Comparison of ENCODE assay signal across 21 cellular contexts in genomic region chr1:174795806-174796205, GRCh38.
DNase-seq lines count a peak whose midpoint lies in the region; ATAC-seq and FAIRE-seq lines count a peak whose summit lies in the region.
"Had no signal": no experiment of that assay in that cellular context is flagged by ENCODE, and none has a peak within 500 bp of the region (broad histone marks: within the 10 kb centered on the region; RNA-seq: fewer than 3 reads in every experiment).

No MANE protein-coding gene starts in this region.

- H3K9me3 Mint-ChIP-seq in naive thymus-derived CD8-positive, alpha-beta T cell, result no peaks in the 10 kb centered on the region
- no peaks in the 10 kb centered on the region for H3K9me3 Mint-ChIP-seq in effector memory CD8-positive, alpha-beta T cell
- H3K9me3 Mint-ChIP-seq: activated T-helper 17 cell treated with anti-CD3 and anti-CD28 coated beads, Interleukin-2, amount 50 U/mL, for 72 hours had no signal

- H3K4me3 Mint-ChIP-seq in naive thymus-derived CD8-positive, alpha-beta T cell, result no peak overlapping the region
- H3K4me3 Mint-ChIP-seq in effector memory CD8-positive, alpha-beta T cell, result no peak overlapping the region
- H3K4me3 Mint-ChIP-seq: activated naive CD8-positive, alpha-beta T cell; activated T-helper 17 cell treated with anti-CD3 and anti-CD28 coated beads, Interleukin-2, amount 50 U/mL, for 72 hours had no signal

- DNase-seq in Daoy (ENCODE audit: low read depth) (peak; percentile 19), RCC 7860 (ENCODE audit: low spot score) (peak; percentile 39), epithelial cell of prostate (ENCODE audit: low read depth, low spot score) (peak; percentile 73), renal cortical epithelial cell (ENCODE audit: low read depth) (peak; percentile 96)
- DNase-seq in activated CD4-positive, CD25-positive, alpha-beta regulatory T cell (lab: John Stamatoyannopoulos, UW), result no peak
- no peak for DNase-seq in naive thymus-derived CD8-positive, alpha-beta T cell
- DNase-seq in effector memory CD8-positive, alpha-beta T cell, result no peak
- DNase-seq: body of pancreas; DND-41; heart right ventricle; NCI-H1417; NCI-H524; NK-92 treated with Interleukin-12 subunit alpha and Interleukin-12 subunit beta, amount 100 ng/mL, for 24 hours had no signal

- no peaks in the 10 kb centered on the region for H3K36me3 Mint-ChIP-seq in naive thymus-derived CD8-positive, alpha-beta T cell
- no peaks in the 10 kb centered on the region for H3K36me3 Mint-ChIP-seq in effector memory CD8-positive, alpha-beta T cell (ENCODE audit: insufficient read depth)

- no peaks in the 10 kb centered on the region for H3K27me3 Mint-ChIP-seq in naive thymus-derived CD8-positive, alpha-beta T cell
- H3K27me3 Mint-ChIP-seq in effector memory CD8-positive, alpha-beta T cell, result no peaks in the 10 kb centered on the region
- H3K27me3 Mint-ChIP-seq: activated naive CD8-positive, alpha-beta T cell; activated T-helper 17 cell treated with anti-CD3 and anti-CD28 coated beads, Interleukin-2, amount 50 U/mL, for 72 hours had no signal

- FAIRE-seq in RCC 7860 (lab: Jason Lieb, UNC), result no peak
- FAIRE-seq: colon, H1 had no signal

- peak overlapping the region in 1 of 10 donors; percentile 66 for H3K27ac Mint-ChIP-seq in naive thymus-derived CD8-positive, alpha-beta T cell
- H3K27ac Mint-ChIP-seq in effector memory CD8-positive, alpha-beta T cell, result no peak overlapping the region
- H3K27ac Mint-ChIP-seq: activated naive CD8-positive, alpha-beta T cell; activated T-helper 17 cell treated with anti-CD3 and anti-CD28 coated beads, Interleukin-2, amount 50 U/mL, for 72 hours had no signal

- H3K4me1 Mint-ChIP-seq in naive thymus-derived CD8-positive, alpha-beta T cell, result peaks cover 5 to 18% (median 10%) of the 10 kb centered on the region in 4 donors
- peaks cover 6 to 11% of the 10 kb centered on the region in 2 donors for H3K4me1 Mint-ChIP-seq in effector memory CD8-positive, alpha-beta T cell (ENCODE audit: low read depth in 2 of 2)

- POLR2A ChIA-PET in naive thymus-derived CD8-positive, alpha-beta T cell (lab: Charles Lee), result no interaction called here

- ATAC-seq in naive thymus-derived CD8-positive, alpha-beta T cell, result no peak
- no peak for ATAC-seq in effector memory CD8-positive, alpha-beta T cell (replicated peaks)
- ATAC-seq: activated T-helper 17 cell treated with anti-CD3 and anti-CD28 coated beads, Interleukin-2, amount 50 U/mL, for 72 hours; body of pancreas; heart right ventricle; SK-N-SH treated with all-trans-retinoic acid at 6 μM for 48 hours had no signal

- peak overlapping the region; percentile 60 for H3K27ac ChIP-seq in epithelial cell of prostate
- H3K27ac ChIP-seq: body of pancreas, heart right ventricle, prostate gland, vagina, VCaP had no signal

Comparison
In these comparisons a context has a peak if more than half of its experiments do, and no peak if none do; other contexts are left out.
1. DNase-seq: peak in Daoy (single experiment), RCC 7860 (single experiment), epithelial cell of prostate (single experiment) and renal cortical epithelial cell (single experiment); none in activated CD4-positive, CD25-positive, alpha-beta regulatory T cell (0 of 4), naive thymus-derived CD8-positive, alpha-beta T cell (0 of 10) and effector memory CD8-positive, alpha-beta T cell (0 of 3).